ENCODE assay signal across 12 cellular contexts in genomic region chr5:135491552-135492318, GRCh38. TPM values are rescaled to one million over a fixed set of nuclear protein-coding genes. Genes with fewer than 3 reads are reported as not detected.
A peak's percentile ranks its signal among the peaks of the same experiment; 100 is the strongest.
DNase-seq lines count a peak whose midpoint lies in the region; ATAC-seq and TF ChIP-seq lines count a peak whose summit lies in the region.
"Had no signal": no experiment of that assay in that cellular context is flagged by ENCODE, and none has a peak within 500 bp of the region (broad histone marks: within the 10 kb centered on the region; RNA-seq: fewer than 3 reads in every experiment).

No MANE protein-coding gene starts in this region.

- H3K4me1 Mint-ChIP-seq in MCF 10A (ENCODE audit: insufficient read depth, unreplicated experiment), result peaks cover 48% of the 10 kb centered on the region

- DNase-seq in MCF 10A (ENCODE audit: unreplicated experiment), result peak; percentile 97
- no peak for DNase-seq in breast epithelium (ENCODE audit: low spot score in 2 of 2)
- DNase-seq in NCI-H748 (lab: John Stamatoyannopoulos, UW; ENCODE audit: unreplicated experiment), result peak; percentile 98
- no peak for DNase-seq in iPS DF 6.9 (ENCODE audit: low read depth, low spot score)
- DNase-seq in stimulated activated CD4-positive, alpha-beta T cell treated with anti-CD3 and anti-CD28 coated beads, Interleukin-4, amount 100 ng/mL, for 4 hours, result no peak
- no peak for DNase-seq in germinal center (ENCODE audit: low spot score)
- DNase-seq: midbrain had no signal

- no CpG with 5 or more reads among the region's 40 CpGs for WGBS in iPS DF 6.9 (ENCODE audit: insufficient coverage, insufficient read length)

- TF ChIP-seq POLR2A in breast epithelium (IDR thresholded peaks at IDR 0.05), result no peak

- intact Hi-C loops in MCF 10A (cut with micrococcal nuclease), result loop anchor here (2.0 kb wide), 1 partner anchor 25 kb away; no protein-coding TSS in a partner anchor
- intact Hi-C loops in breast epithelium (cut with DNase I; ENCODE audit: low total_unique reads), result no loop called here

- H3K36me3 ChIP-seq in breast epithelium (no peaks in the 10 kb centered on the region), iPS DF 6.9 (ENCODE audit: control insufficient read depth, insufficient read depth, low read length) (no peaks in the 10 kb centered on the region)
- H3K36me3 ChIP-seq: ascending aorta had no signal

- H3K36me3 Mint-ChIP-seq in MCF 10A (ENCODE audit: insufficient read depth, unreplicated experiment), result peaks cover 6% of the 10 kb centered on the region
- H3K36me3 Mint-ChIP-seq: stimulated activated effector memory CD8-positive, alpha-beta T cell treated with anti-CD3 and anti-CD28 coated beads, Interleukin-12 subunit alpha, Interleukin-12 subunit beta, amount 100 ng/mL, for 72 hours had no signal

- no TSS peak for BruUV-seq in MCF 10A (replicated peaks; lab: Mats Ljungman, UMichigan)

- H3K27ac Mint-ChIP-seq in MCF 10A (ENCODE audit: low read depth, unreplicated experiment), result peak overlapping the region; percentile 94
- H3K27ac Mint-ChIP-seq: stimulated activated effector memory CD8-positive, alpha-beta T cell treated with anti-CD3 and anti-CD28 coated beads, Interleukin-12 subunit alpha, Interleukin-12 subunit beta, amount 100 ng/mL, for 72 hours had no signal

- H3K4me1 ChIP-seq in breast epithelium (no peaks in the 10 kb centered on the region), iPS DF 6.9 (ENCODE audit: control insufficient read depth, insufficient read depth, low read length) (peaks cover 18% of the 10 kb centered on the region)

- H3K9me3 ChIP-seq in breast epithelium, result no peaks in the 10 kb centered on the region
- H3K9me3 ChIP-seq in iPS DF 6.9 (ENCODE audit: control insufficient read depth, insufficient read depth, low read length), result no peaks in the 10 kb centered on the region
- H3K9me3 ChIP-seq: ascending aorta had no signal

- TF ChIP-seq CTCF in MCF 10A (IDR thresholded peaks at IDR 0.05; ENCODE audit: unreplicated experiment) (peak; percentile 9), breast epithelium (IDR thresholded peaks at IDR 0.05) (no peak)

- H3K27ac ChIP-seq in breast epithelium (no peak overlapping the region), iPS DF 6.9 (ENCODE audit: low read length) (no peak overlapping the region)
- H3K27ac ChIP-seq: ascending aorta had no signal

- H3K27me3 ChIP-seq in breast epithelium, result peaks cover 0 to 13% of the 10 kb centered on the region in 2 donors
- H3K27me3 ChIP-seq in iPS DF 6.9 (ENCODE audit: control insufficient read depth, insufficient read depth, low read length), result peaks cover 85% of the 10 kb centered on the region
- H3K27me3 ChIP-seq: ascending aorta had no signal

- peak overlapping the region; percentile 45 for H3K4me3 Mint-ChIP-seq in MCF 10A (ENCODE audit: unreplicated experiment)
- H3K4me3 Mint-ChIP-seq: stimulated activated effector memory CD8-positive, alpha-beta T cell treated with anti-CD3 and anti-CD28 coated beads, Interleukin-12 subunit alpha, Interleukin-12 subunit beta, amount 100 ng/mL, for 72 hours had no signal

- H3K4me3 ChIP-seq in breast epithelium, result no peak overlapping the region
- H3K4me3 ChIP-seq in iPS DF 6.9 (ENCODE audit: low read length), result peak overlapping the region; percentile 20; the same call in 1 of the 2 replicates
- H3K4me3 ChIP-seq: ascending aorta had no signal

- ATAC-seq in GM21381 (IDR thresholded peaks at IDR 0.05; ENCODE audit: unreplicated experiment) (no peak), HG02759 (IDR thresholded peaks at IDR 0.05; ENCODE audit: unreplicated experiment) (no peak)
- ATAC-seq: stimulated activated effector memory CD8-positive, alpha-beta T cell treated with anti-CD3 and anti-CD28 coated beads, Interleukin-12 subunit alpha, Interleukin-12 subunit beta, amount 100 ng/mL, for 72 hours had no signal

- H3K9me3 Mint-ChIP-seq in MCF 10A (ENCODE audit: unreplicated experiment), result no peaks in the 10 kb centered on the region
- H3K9me3 Mint-ChIP-seq: stimulated activated effector memory CD8-positive, alpha-beta T cell treated with anti-CD3 and anti-CD28 coated beads, Interleukin-12 subunit alpha, Interleukin-12 subunit beta, amount 100 ng/mL, for 72 hours had no signal

- no peaks in the 10 kb centered on the region for H3K27me3 Mint-ChIP-seq in MCF 10A (ENCODE audit: insufficient read depth, unreplicated experiment)

- CTCF ChIA-PET in MCF 10A (lab: Yijun Ruan, JAX), result interaction anchor here (0.5 to 11.2 kb wide), 12 partner anchors 19 to 1621 kb away, joined by 3 to 96 read pairs (median 4); no protein-coding TSS in a partner anchor

- POLR2A ChIA-PET in MCF 10A (lab: Yijun Ruan, JAX), result interaction anchor here (0.5 to 2.1 kb wide), 11 partner anchors 8 to 665 kb away, joined by 3 to 13 read pairs (median 3); no protein-coding TSS in a partner anchor

RNA-seq across cellular contexts. Expression of gene TIFAB, which starts 39.6 kb away (rescaled TPM):
- not detected in 2 replicates for total RNA-seq in MCF 10A (2022)
- not detected for total RNA-seq in breast epithelium
- total RNA-seq: ascending aorta, fibroblast of lung had no signal

RNA-seq across cellular contexts. Expression of gene NEUROG1, which starts 44.0 kb away (rescaled TPM):
- not detected in 2 replicates for total RNA-seq in MCF 10A (2022)
- total RNA-seq in breast epithelium, result not detected
- total RNA-seq: ascending aorta, fibroblast of lung had no signal

RNA-seq across cellular contexts. Expression of gene DCANP1, which starts 44.6 kb away (rescaled TPM):
- total RNA-seq in MCF 10A (2022) (not detected in 2 replicates), breast epithelium (not detected)
- total RNA-seq: ascending aorta, fibroblast of lung had no signal

Comparison
In these comparisons a context has a peak if more than half of its experiments do, and no peak if none do; other contexts are left out.
1. DNase-seq: peak in MCF 10A (single experiment) and NCI-H748 (single experiment); none in breast epithelium (0 of 2), iPS DF 6.9 (single experiment), stimulated activated CD4-positive, alpha-beta T cell treated with anti-CD3 and anti-CD28 coated beads, Interleukin-4, amount 100 ng/mL, for 4 hours (0 of 2) and germinal center (single experiment).